In the genomic region with DNA sequence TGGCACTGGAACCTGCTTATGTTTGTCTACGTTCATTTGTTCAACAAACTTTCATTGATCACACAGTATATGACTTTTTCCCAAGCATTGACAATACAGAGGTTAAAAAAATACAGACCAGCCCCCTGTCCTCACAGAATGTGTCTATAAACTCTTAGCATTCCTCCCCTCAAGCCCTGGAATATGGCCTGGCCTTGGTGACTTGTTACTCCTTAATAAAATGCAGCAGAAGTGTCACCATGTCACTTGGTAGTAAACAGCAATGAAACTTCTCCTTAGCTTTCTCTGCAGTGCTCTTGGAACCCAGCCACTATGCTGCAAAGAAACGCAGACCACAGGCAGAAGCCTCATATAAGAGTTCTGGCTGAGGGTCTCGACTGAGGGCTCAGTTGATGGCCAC, we compare ENCODE assay signal across 35 cellular contexts. TPM values are rescaled to one million over a fixed set of nuclear protein-coding genes. Genes with fewer than 3 reads are reported as not detected.
"Had no signal": no experiment of that assay in that cellular context is flagged by ENCODE, and none has a peak within 500 bp of the region (broad histone marks: within the 10 kb centered on the region; RNA-seq: fewer than 3 reads in every experiment).

No MANE protein-coding gene starts in this region.

- H3K4me2 ChIP-seq: PC-9 had no signal

- FAIRE-seq: RCC 7860 had no signal

- H3K27ac ChIP-seq: PC-9, RWPE1, SJCRH30, SK-N-MC had no signal

- H2AFZ ChIP-seq: PC-9 had no signal

- H3K4me3 ChIP-seq: MG63, PC-9, SJCRH30, SK-N-MC had no signal

- DNase-seq: Kasumi-1, KG1, MG63, NCI-H1048, NCI-H1092 treated with DMSO at 0.1 percent for 48 hours, NCI-H1105 treated with DMSO at 0.1 percent for 48 hours, NCI-H1417, NCI-H1436, NCI-H146, NCI-H1694, NCI-H187, NCI-H1930, NCI-H2029 treated with DMSO at 0.1 percent for 48 hours, NCI-H2081 treated with DMSO at 0.1 percent for 48 hours, NCI-H2107, NCI-H2171, NCI-H226, NCI-H446 treated with DMSO at 0.1 percent for 48 hours, NCI-H510A, NCI-H524, NCI-H526, NCI-H69, NCI-H748 treated with DMSO at 0.1 percent for 48 hours, NCI-H82, PC-9, SHP77, SIG-M5, SJCRH30, SW 1271 had no signal

- H3K27me3 ChIP-seq: SJCRH30 had no signal

- ATAC-seq: Panc1, Right ventricle myocardium inferior had no signal

- H3K9me3 ChIP-seq: MG63, SJCRH30 had no signal

- H3K36me3 ChIP-seq: MG63, SJCRH30 had no signal

- H3K4me1 ChIP-seq: SJCRH30 had no signal

RNA-seq across cellular contexts. Expression of gene SLC1A3, which starts 19.1 kb away (rescaled TPM):
- total RNA-seq: OCI-LY7 had no signal
